ENCODE assay signal across 18 cellular contexts in the genomic region with DNA sequence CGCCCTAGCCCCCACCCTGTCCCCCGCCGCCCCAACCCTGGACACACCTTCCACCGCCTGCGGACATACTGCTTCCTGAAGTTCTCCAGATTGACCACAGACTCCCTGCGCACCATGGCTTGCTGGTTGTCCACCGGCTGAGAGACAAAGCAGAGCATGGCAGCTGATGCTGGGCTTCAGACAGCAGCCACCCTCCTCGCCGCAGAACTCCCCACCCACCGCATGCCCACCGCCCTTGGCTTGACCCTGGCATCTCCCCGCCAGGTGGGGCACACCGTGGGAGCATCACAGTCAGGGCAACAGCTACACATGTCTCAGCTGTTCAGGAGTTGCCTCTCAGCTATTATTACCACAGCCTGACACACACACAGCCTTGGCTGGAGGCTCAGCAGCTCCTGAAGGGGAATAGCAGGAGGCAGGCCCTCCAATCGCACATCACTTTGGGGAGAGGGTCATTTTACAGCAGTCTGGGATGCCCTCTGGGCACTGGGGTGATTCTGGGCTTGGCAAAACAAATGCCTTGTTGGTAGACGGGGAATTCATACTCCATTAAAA.
DNase-seq lines count a peak whose midpoint lies in the region; ATAC-seq, FAIRE-seq and TF ChIP-seq lines count a peak whose summit lies in the region.
"Had no signal": no experiment of that assay in that cellular context is flagged by ENCODE, and none has a peak within 500 bp of the region (broad histone marks: within the 10 kb centered on the region; RNA-seq: fewer than 3 reads in every experiment).

No MANE protein-coding gene starts in this region.

- H3K4me2 ChIP-seq in H1 (ENCODE audit: insufficient read depth in 1 of 2, low read depth in 2 of 2, low read length in 2 of 2) (no peak overlapping the region), neuronal stem cell (ENCODE audit: insufficient read depth, low read length, poor library complexity, severe bottlenecking) (no peak overlapping the region), GM23248 (ENCODE audit: unreplicated experiment) (no peak overlapping the region)
- H3K4me2 ChIP-seq: BLaER1 treated with 17β-estradiol and CSF1 and Interleukin-3, amounts not matched to agents 10 nM and 100 nM had no signal

- no peak overlapping the region; the same call in 1 of the 2 replicates for H2BK15ac ChIP-seq in H1 (ENCODE audit: low read length)
- no peak overlapping the region for H2BK15ac ChIP-seq in neuronal stem cell (ENCODE audit: low read length)

- H3K4ac ChIP-seq in H1 (replicated peaks; ENCODE audit: insufficient read length, low read depth, low read length) (no peak overlapping the region), neuronal stem cell (ENCODE audit: low read length) (no peak overlapping the region)

- peak; percentile 26 for ATAC-seq in stimulated activated naive CD8-positive, alpha-beta T cell treated with anti-CD3 and anti-CD28 coated beads, Interleukin-15, amount 100 ng/mL, for 72 hours
- ATAC-seq in stimulated activated naive CD8-positive, alpha-beta T cell treated with anti-CD3 and anti-CD28 coated beads, Interleukin-15, Interleukin-2, amounts not matched to agents 100 U/mL and 50 U/mL, for 24 hours = no peak
- ATAC-seq in effector memory CD8-positive, alpha-beta T cell (replicated peaks) = no peak
- no peak for ATAC-seq in GM21723 (IDR thresholded peaks at IDR 0.05; ENCODE audit: unreplicated experiment)
- ATAC-seq: GM12878 had no signal

- H3K14ac ChIP-seq in H1 (ENCODE audit: insufficient read length) = no peak overlapping the region
- peak overlapping the region; percentile 42 for H3K14ac ChIP-seq in neuronal stem cell (ENCODE audit: low read length)

- H3K56ac ChIP-seq in H1 (replicated peaks; ENCODE audit: insufficient read length, low read depth, low read length) = no peak overlapping the region

- H2BK12ac ChIP-seq in H1 (ENCODE audit: low read depth, low read length) (no peak overlapping the region), neuronal stem cell (ENCODE audit: low read length) (peak overlapping the region; percentile 59)

- peaks cover 19% of the 10 kb centered on the region for H3K4me1 Mint-ChIP-seq in stimulated activated naive CD8-positive, alpha-beta T cell treated with anti-CD3 and anti-CD28 coated beads, Interleukin-15, amount 100 ng/mL, for 72 hours
- peaks cover 1 to 5% of the 10 kb centered on the region in 2 donors for H3K4me1 Mint-ChIP-seq in effector memory CD8-positive, alpha-beta T cell (ENCODE audit: low read depth in 2 of 2)

- TF ChIP-seq CTCF in H1 (IDR thresholded peaks at IDR 0.05; ENCODE audit: control extremely low read depth in 1 of 3, insufficient read depth in 1 of 3, low read depth in 1 of 3, low read length in 3 of 3) (no peak), GM13977 (IDR thresholded peaks at IDR 0.05; ENCODE audit: extremely low read depth, insufficient read depth, missing control alignments) (no peak)

- no peak for TF ChIP-seq RAD21 in H1 (IDR thresholded peaks at IDR 0.05 in 1 of 2, conservative IDR thresholded peaks at IDR 0.05 in 1 of 2; ENCODE audit: low read depth in 2 of 2, low read length in 2 of 2)

- H4K20me1 ChIP-seq in H1 (replicated peaks in 1 of 2; ENCODE audit: control insufficient read depth in 1 of 2, insufficient read depth in 2 of 2, low read length in 2 of 2) (no peaks in the 10 kb centered on the region), GM23248 (ENCODE audit: insufficient read depth) (no peaks in the 10 kb centered on the region)
- H4K20me1 ChIP-seq: BLaER1 treated with 17β-estradiol and CSF1 and Interleukin-3, amounts not matched to agents 10 nM and 100 nM had no signal

- TF ChIP-seq EP300 in H1 (IDR thresholded peaks at IDR 0.05; ENCODE audit: borderline replicate concordance in 1 of 2, low read depth in 2 of 2, low read length in 2 of 2) = no peak

- no peak overlapping the region for H2BK20ac ChIP-seq in H1 (ENCODE audit: low read length)

- H3K4me3 Mint-ChIP-seq in stimulated activated naive CD8-positive, alpha-beta T cell treated with anti-CD3 and anti-CD28 coated beads, Interleukin-15, amount 100 ng/mL, for 72 hours = no peak overlapping the region
- no peak overlapping the region for H3K4me3 Mint-ChIP-seq in effector memory CD8-positive, alpha-beta T cell
- H3K4me3 Mint-ChIP-seq: CD4-positive, CD25-positive, alpha-beta regulatory T cell; HFFc6 had no signal

- in situ Hi-C loops in GM23248 (cut with MboI) = no loop called here
- in situ Hi-C loops in GM13977 (cut with MboI; ENCODE audit: low pct_unique_long_range_greater_than_20kb, low sequenced_read_pairs, unreplicated experiment) = loop anchor here (25.0 kb wide), 1 partner anchor 100 kb away; no protein-coding TSS in a partner anchor

- no peaks in the 10 kb centered on the region for H3K79me1 ChIP-seq in H1 (ENCODE audit: low read depth, low read length)
- H3K79me1 ChIP-seq in neuronal stem cell (ENCODE audit: low read depth, low read length) = no peaks in the 10 kb centered on the region

- no peaks in the 10 kb centered on the region for H3K9me3 ChIP-seq in H1 (ENCODE audit: insufficient read depth in 2 of 2, low read depth in 1 of 2, low read length in 1 of 2)
- H3K9me3 ChIP-seq in neuronal stem cell (replicated peaks in 1 of 2; ENCODE audit: control insufficient read depth in 2 of 2, insufficient read depth in 1 of 2, low read depth in 1 of 2, low read length in 2 of 2) = no peaks in the 10 kb centered on the region
- no peaks in the 10 kb centered on the region for H3K9me3 ChIP-seq in GM23248 (ENCODE audit: low read depth)
- H3K9me3 ChIP-seq: BLaER1 treated with 17β-estradiol and CSF1 and Interleukin-3, amounts not matched to agents 10 nM and 100 nM; HAP-1 had no signal

- H3K27ac Mint-ChIP-seq in stimulated activated naive CD8-positive, alpha-beta T cell treated with anti-CD3 and anti-CD28 coated beads, Interleukin-15, amount 100 ng/mL, for 72 hours = no peak overlapping the region
- H3K27ac Mint-ChIP-seq in effector memory CD8-positive, alpha-beta T cell = peak overlapping the region in 1 of 2 donors; percentile 57
- H3K27ac Mint-ChIP-seq: CD4-positive, CD25-positive, alpha-beta regulatory T cell; HFFc6 had no signal

- no peak overlapping the region for H3K4me3 ChIP-seq in H1 (ENCODE audit: extremely low read depth in 1 of 4, insufficient read depth in 2 of 4, low read depth in 3 of 4, low read length in 4 of 4)
- no peak overlapping the region for H3K4me3 ChIP-seq in neuronal stem cell (ENCODE audit: low read length in 2 of 2)
- no peak overlapping the region for H3K4me3 ChIP-seq in GM23248
- H3K4me3 ChIP-seq: BLaER1 treated with 17β-estradiol and CSF1 and Interleukin-3, amounts not matched to agents 10 nM and 100 nM; GM12878; HAP-1 had no signal

- H3K4me1 ChIP-seq in H1 (replicated peaks in 1 of 4; ENCODE audit: control insufficient read depth in 3 of 4, insufficient read depth in 4 of 4, low read length in 3 of 4) (peaks cover 0 to 11% (median 5%) of the 10 kb centered on the region in 4 experiments; a peak in 5 of 7 replicates), neuronal stem cell (ENCODE audit: control insufficient read depth in 2 of 2, insufficient read depth in 1 of 2, low read depth in 1 of 2, low read length in 2 of 2) (peaks cover 14 to 16% of the 10 kb centered on the region in 2 donors), GM23248 (ENCODE audit: insufficient read depth) (peaks cover 22% of the 10 kb centered on the region)

- CTCF ChIA-PET in H1 (lab: Charles Lee; ENCODE audit: partially characterized antibody) = interaction anchor here (0.7 to 3.3 kb wide), 8 partner anchors 10 to 160 kb away, joined by 3 to 20 read pairs (median 4); no protein-coding TSS in a partner anchor

- H3K18ac ChIP-seq in H1 (ENCODE audit: extremely low read depth, low read length) = no peak overlapping the region
- peak overlapping the region; percentile 86 for H3K18ac ChIP-seq in neuronal stem cell (ENCODE audit: low read length)

- no peaks in the 10 kb centered on the region for H3K36me3 ChIP-seq in H1 (ENCODE audit: control insufficient read depth in 2 of 4, insufficient read depth in 4 of 4, low read length in 3 of 4)
- no peaks in the 10 kb centered on the region for H3K36me3 ChIP-seq in neuronal stem cell (replicated peaks in 1 of 2; ENCODE audit: control insufficient read depth in 2 of 2, insufficient read depth in 2 of 2, low read length in 2 of 2)
- H3K36me3 ChIP-seq in GM23248 (ENCODE audit: low read depth) = no peaks in the 10 kb centered on the region
- H3K36me3 ChIP-seq: BLaER1 treated with 17β-estradiol and CSF1 and Interleukin-3, amounts not matched to agents 10 nM and 100 nM; HAP-1 had no signal

- H3K36me3 Mint-ChIP-seq in effector memory CD8-positive, alpha-beta T cell (ENCODE audit: insufficient read depth) = peaks cover 2% of the 10 kb centered on the region
- H3K36me3 Mint-ChIP-seq: CD4-positive, CD25-positive, alpha-beta regulatory T cell had no signal

- no peak overlapping the region for H4K8ac ChIP-seq in H1 (ENCODE audit: extremely low read depth, insufficient read depth, low read length)
- H4K8ac ChIP-seq in neuronal stem cell (ENCODE audit: low read depth, low read length) = no peak overlapping the region

- no peaks in the 10 kb centered on the region for H3K9me3 Mint-ChIP-seq in stimulated activated naive CD8-positive, alpha-beta T cell treated with anti-CD3 and anti-CD28 coated beads, Interleukin-15, amount 100 ng/mL, for 72 hours
- H3K9me3 Mint-ChIP-seq in effector memory CD8-positive, alpha-beta T cell = no peaks in the 10 kb centered on the region
- H3K9me3 Mint-ChIP-seq: CD4-positive, CD25-positive, alpha-beta regulatory T cell; HFFc6 had no signal

- H2BK5ac ChIP-seq in H1 (ENCODE audit: low read depth, low read length) (no peak overlapping the region), neuronal stem cell (ENCODE audit: low read length) (no peak overlapping the region)

- H2AK5ac ChIP-seq in H1 (ENCODE audit: low read depth, low read length) (0 out of 2 replicates have a peak overlapping the region, but pooled peaks have one; percentile 1), neuronal stem cell (ENCODE audit: low read depth, low read length) (peak overlapping the region; percentile 37)

- no peaks in the 10 kb centered on the region for H3K9me2 ChIP-seq in GM23248 (ENCODE audit: insufficient read depth)

- H3K79me2 ChIP-seq in H1 (ENCODE audit: control insufficient read depth in 1 of 2, insufficient read depth in 2 of 2, low read length in 2 of 2) = no peaks in the 10 kb centered on the region
- no peaks in the 10 kb centered on the region for H3K79me2 ChIP-seq in GM23248 (ENCODE audit: insufficient read depth)

- FAIRE-seq in H1 (lab: Jason Lieb, UNC) = no peak
- FAIRE-seq: GM12878 had no signal

- peak overlapping the region; percentile 5 for H4K91ac ChIP-seq in H1 (replicated peaks; ENCODE audit: insufficient read length, low read length)
- no peak overlapping the region for H4K91ac ChIP-seq in neuronal stem cell (ENCODE audit: low read depth, low read length, poor library complexity)

- H3K27me3 Mint-ChIP-seq in stimulated activated naive CD8-positive, alpha-beta T cell treated with anti-CD3 and anti-CD28 coated beads, Interleukin-15, amount 100 ng/mL, for 72 hours = no peaks in the 10 kb centered on the region
- H3K27me3 Mint-ChIP-seq in effector memory CD8-positive, alpha-beta T cell = peaks cover 0 to 7% of the 10 kb centered on the region in 2 donors

- H3K9ac ChIP-seq in H1 (replicated peaks in 1 of 4; ENCODE audit: extremely low read depth in 1 of 4, low read depth in 3 of 4, low read length in 3 of 4) (no peak overlapping the region), neuronal stem cell (ENCODE audit: low read depth, low read length, poor library complexity) (no peak overlapping the region), GM23248 (no peak overlapping the region)
- H3K9ac ChIP-seq: BLaER1 treated with 17β-estradiol and CSF1 and Interleukin-3, amounts not matched to agents 10 nM and 100 nM had no signal

- no peak overlapping the region for H4K5ac ChIP-seq in H1 (ENCODE audit: insufficient read length, low read depth, low read length)

- TF ChIP-seq POLR2A in H1 (IDR thresholded peaks at IDR 0.05; ENCODE audit: control extremely low read depth in 1 of 2, low read depth in 2 of 2, low read length in 2 of 2) = no peak

- H3K23ac ChIP-seq in H1 (ENCODE audit: insufficient read length) = no peak overlapping the region
- H3K23ac ChIP-seq in neuronal stem cell (ENCODE audit: low read depth, low read length, poor library complexity) = no peak overlapping the region

- H3K27ac ChIP-seq in H1 (ENCODE audit: low read depth, low read length) (no peak overlapping the region), neuronal stem cell (replicated peaks; ENCODE audit: low read length) (no peak overlapping the region), GM23248 (no peak overlapping the region)
- H3K27ac ChIP-seq: BLaER1 treated with 17β-estradiol and CSF1 and Interleukin-3, amounts not matched to agents 10 nM and 100 nM; HL-60 had no signal

- WGBS in H1 (ENCODE audit: extremely low coverage in 1 of 2, insufficient coverage in 1 of 2, insufficient read length in 1 of 2, insufficient replicate concordance in 2 of 2, low coverage in 1 of 2, low lambda C conversion rate in 2 of 2, missing lambda C conversion rate in 1 of 2), 2 experiments = 94% methylated on average over 12 of the region's 15 CpGs; no CpG with 5 or more reads in 1 of the 2 experiments
- no CpG with 5 or more reads among the region's 15 CpGs for WGBS in neuronal stem cell (ENCODE audit: extremely low coverage in 2 of 2, insufficient read length in 2 of 2, insufficient replicate concordance in 1 of 2), 2 donors
- 93 to 97% methylated on average over 11 to 15 of the region's 15 CpGs for WGBS in GM23248 (ENCODE audit: low coverage in 1 of 2, low lambda C conversion rate in 2 of 2, missing lambda C conversion rate in 2 of 2), 2 experiments

- POLR2A ChIA-PET in H1 (lab: Charles Lee; ENCODE audit: partially characterized antibody) = interaction anchor here (1.0 kb wide), 1 partner anchor 85 kb away, joined by 3 read pairs; no protein-coding TSS in a partner anchor

- H2AFZ ChIP-seq in H1 (ENCODE audit: low read length) (no peak overlapping the region), neuronal stem cell (ENCODE audit: low read length) (no peak overlapping the region), GM23248 (no peak overlapping the region)

- H3F3A ChIP-seq in GM23248 (ENCODE audit: insufficient read depth) = peaks cover 8% of the 10 kb centered on the region

- H2BK120ac ChIP-seq in H1 (replicated peaks; ENCODE audit: low read depth, low read length) = no peak overlapping the region
- H2BK120ac ChIP-seq in neuronal stem cell (ENCODE audit: low read depth, low read length) = no peak overlapping the region

- DNase-seq in stimulated activated naive CD8-positive, alpha-beta T cell treated with anti-CD3 and anti-CD28 coated beads, Interleukin-15, amount 100 ng/mL, for 72 hours = no peak
- no peak for DNase-seq in stimulated activated naive CD8-positive, alpha-beta T cell treated with anti-CD3 and anti-CD28 coated beads, Interleukin-15, Interleukin-2, amounts not matched to agents 100 U/mL and 50 U/mL, for 24 hours
- DNase-seq in H1 (ENCODE audit: low read depth in 1 of 2, low spot score in 2 of 2) = no peak
- DNase-seq in neuronal stem cell (ENCODE audit: low spot score) = no peak
- no peak for DNase-seq in GM23248
- no peak for DNase-seq in effector memory CD8-positive, alpha-beta T cell
- no peak for DNase-seq in GM13977 (ENCODE audit: low spot score)
- DNase-seq: 8988T; Calu3; CD4-positive, CD25-positive, alpha-beta regulatory T cell; DMS79; GOT3; HFFc6 had no signal

- H3K27me3 ChIP-seq in H1 (replicated peaks in 1 of 4; ENCODE audit: control insufficient read depth in 3 of 4, extremely low read depth in 1 of 4, insufficient read depth in 3 of 4, low read length in 3 of 4) = no peaks in the 10 kb centered on the region
- no peaks in the 10 kb centered on the region for H3K27me3 ChIP-seq in neuronal stem cell (ENCODE audit: control insufficient read depth in 3 of 3, insufficient read depth in 3 of 3, low read depth in 1 of 3, low read length in 3 of 3)
- no peaks in the 10 kb centered on the region for H3K27me3 ChIP-seq in GM23248 (replicated peaks; ENCODE audit: insufficient read depth)
- H3K27me3 ChIP-seq: BLaER1 treated with 17β-estradiol and CSF1 and Interleukin-3, amounts not matched to agents 10 nM and 100 nM had no signal

- no peaks in the 10 kb centered on the region for H3K23me2 ChIP-seq in H1 (ENCODE audit: low read depth, low read length)
